ENCODE assay signal across 11 cellular contexts in genomic region chr3:65936908-65937638, GRCh38.
DNase-seq lines count a peak whose midpoint lies in the region; FAIRE-seq and TF ChIP-seq lines count a peak whose summit lies in the region.
"Had no signal": no experiment of that assay in that cellular context is flagged by ENCODE, and none has a peak within 500 bp of the region (broad histone marks: within the 10 kb centered on the region; RNA-seq: fewer than 3 reads in every experiment).

No MANE protein-coding gene starts in this region.

- H3K9me3 ChIP-seq in left ventricle myocardium inferior (replicated peaks) (peaks cover 7% of the 10 kb centered on the region), small intestine (ENCODE audit: control insufficient read depth, low read depth) (no peaks in the 10 kb centered on the region), A673 (ENCODE audit: low read depth, low read length, poor library complexity, severe bottlenecking) (peaks cover 6% of the 10 kb centered on the region)
- H3K9me3 ChIP-seq: SK-N-SH had no signal

- intact Hi-C loops in left ventricle myocardium inferior (cut with micrococcal nuclease) (no loop called here), A673 (cut with micrococcal nuclease; ENCODE audit: unreplicated experiment) (no loop called here)

- H3K27ac ChIP-seq in left ventricle myocardium inferior (replicated peaks) (peak overlapping the region; percentile 75), small intestine (ENCODE audit: low read depth in 1 of 2, low read length in 1 of 2) (no peak overlapping the region), A673 (ENCODE audit: low read depth, low read length, poor library complexity, severe bottlenecking) (no peak overlapping the region)

- H3K4me3 ChIP-seq in Jurkat, Clone E6-1 (ENCODE audit: low read length): no peak overlapping the region
- H3K4me3 ChIP-seq in left ventricle myocardium inferior: no peak overlapping the region
- H3K4me3 ChIP-seq in small intestine (ENCODE audit: low read depth in 1 of 2, low read length in 2 of 2): no peak overlapping the region
- no peak overlapping the region for H3K4me3 ChIP-seq in A673 (ENCODE audit: low read depth, low read length, poor library complexity, severe bottlenecking)

- H3K4me1 ChIP-seq in left ventricle myocardium inferior: peaks cover 58% of the 10 kb centered on the region
- H3K4me1 ChIP-seq in small intestine (ENCODE audit: control insufficient read depth in 2 of 2, insufficient read depth in 1 of 2, low read depth in 1 of 2, low read length in 1 of 2): peaks cover 3 to 6% of the 10 kb centered on the region in 2 donors
- H3K4me1 ChIP-seq in A673 (ENCODE audit: insufficient read depth, low read length, poor library complexity, severe bottlenecking): peaks cover 23% of the 10 kb centered on the region

- H3K36me3 ChIP-seq in left ventricle myocardium inferior (no peaks in the 10 kb centered on the region), small intestine (ENCODE audit: control insufficient read depth in 2 of 2, insufficient read depth in 2 of 2, low read length in 2 of 2) (no peaks in the 10 kb centered on the region), A673 (ENCODE audit: insufficient read depth, low read length, poor library complexity, severe bottlenecking) (no peaks in the 10 kb centered on the region)

- CTCF ChIA-PET in A673 (lab: Charles Lee): no interaction called here

- POLR2A ChIA-PET in A673 (lab: Charles Lee; ENCODE audit: low non-redundant PET): interaction anchor here (0.6 kb wide), 1 partner anchor 84 kb away, joined by 4 read pairs; no protein-coding TSS in a partner anchor

- no peak for FAIRE-seq in small intestine (lab: Jason Lieb, UNC)

- 34 to 53% (median 44%) methylated on average over 5 of the region's 5 CpGs for WGBS in small intestine, 3 donors

- no TSS peak for BruUV-seq in A673 (replicated peaks; lab: Mats Ljungman, UMichigan)

- peak; percentile 74 for DNase-seq in Jurkat, Clone E6-1 (ENCODE audit: low read depth, low spot score)
- DNase-seq in RPMI7951 (ENCODE audit: low read depth): peak; percentile 29
- DNase-seq in left ventricle myocardium inferior: no peak
- peak; percentile 28 for DNase-seq in small intestine
- DNase-seq in NCI-H2081 (lab: John Stamatoyannopoulos, UW): no peak
- DNase-seq in A673 (ENCODE audit: low spot score): no peak
- DNase-seq in NCI-H1105 (lab: John Stamatoyannopoulos, UW): no peak
- DNase-seq: activated CD4-positive, CD25-positive, alpha-beta regulatory T cell; midbrain; NCI-H82; SK-N-SH had no signal

- TF ChIP-seq CTCF in left ventricle myocardium inferior (IDR thresholded peaks at IDR 0.05; ENCODE audit: borderline replicate concordance) (no peak), A673 (conservative IDR thresholded peaks at IDR 0.05; ENCODE audit: low read depth, low read length) (no peak)

- H3K27me3 ChIP-seq in left ventricle myocardium inferior (ENCODE audit: low read depth) (no peaks in the 10 kb centered on the region), small intestine (ENCODE audit: control insufficient read depth in 2 of 2, insufficient read depth in 2 of 2, low read length in 2 of 2) (no peaks in the 10 kb centered on the region), A673 (replicated peaks; ENCODE audit: insufficient read depth, low read depth, low read length, poor library complexity) (no peaks in the 10 kb centered on the region)

Comparison
In these comparisons a context has a peak if more than half of its experiments do, and no peak if none do; other contexts are left out.
1. DNase-seq: peak in Jurkat, Clone E6-1 (single experiment), RPMI7951 (single experiment) and small intestine (single experiment); none in left ventricle myocardium inferior (single experiment), NCI-H2081 (0 of 2), A673 (single experiment) and NCI-H1105 (single experiment).